Comparison of ENCODE assay signal across 17 cellular contexts in the genomic region with DNA sequence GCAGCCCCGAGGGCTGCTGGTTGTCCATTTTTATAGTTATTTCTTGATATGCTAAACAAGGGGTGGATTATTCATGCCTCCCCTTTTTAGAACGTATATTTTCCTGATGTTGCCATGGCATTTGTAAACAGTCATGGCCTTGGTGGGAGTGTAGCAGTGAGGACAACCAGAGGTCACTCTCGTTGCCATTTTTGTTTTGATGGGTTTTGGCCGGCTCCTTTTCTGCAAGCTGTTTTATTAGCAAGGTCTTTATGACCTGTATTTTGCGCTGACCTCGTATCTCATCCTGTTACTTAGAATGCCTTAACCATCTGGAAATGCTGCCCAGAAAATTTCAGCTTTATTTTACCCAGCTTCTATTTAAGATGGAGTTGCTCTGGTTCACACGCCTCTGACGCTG.
DNase-seq lines count a peak whose midpoint lies in the region; TF ChIP-seq lines count a peak whose summit lies in the region.
"Had no signal": no experiment of that assay in that cellular context is flagged by ENCODE, and none has a peak within 500 bp of the region (broad histone marks: within the 10 kb centered on the region; RNA-seq: fewer than 3 reads in every experiment).

No MANE protein-coding gene starts in this region.

- DNase-seq in EH (ENCODE audit: low read depth) (peak; percentile 3), RPMI7951 (ENCODE audit: low read depth) (peak; percentile 63), left kidney (ENCODE audit: low read depth, low spot score) (peak; percentile 71), GM10266 (ENCODE audit: extremely low spot score) (no peak), NCI-H69 (lab: John Stamatoyannopoulos, UW) (no peak)
- DNase-seq in activated CD4-positive, alpha-beta T cell treated with anti-CD3 and anti-CD28 coated beads, Interleukin-2, amount 50 U/mL, for 48 hours = no peak
- DNase-seq in central memory CD4-positive, alpha-beta T cell = no peak
- DNase-seq: CD4-positive, alpha-beta memory T cell; GF-D8; GOT3; MM.1S; NCI-H1092; NCI-H2029 treated with DMSO at 0.1 percent for 48 hours; PC-9 had no signal

- no peak overlapping the region for H3K9ac ChIP-seq in rectal smooth muscle tissue (ENCODE audit: low read length)
- H3K9ac ChIP-seq: BLaER1 had no signal

- H3K36me3 ChIP-seq in rectal smooth muscle tissue (ENCODE audit: control insufficient read depth, insufficient read depth, low read length) = no peaks in the 10 kb centered on the region
- H3K36me3 ChIP-seq: BLaER1 had no signal

- no peak for TF ChIP-seq CTCF in GM10266 (IDR thresholded peaks at IDR 0.05; ENCODE audit: control insufficient read depth, insufficient read depth, low read depth, missing control alignments)

- H3K4me1 ChIP-seq in rectal smooth muscle tissue (ENCODE audit: control insufficient read depth, insufficient read depth, low read length) = no peaks in the 10 kb centered on the region
- H3K4me1 ChIP-seq: BLaER1 had no signal

- H3K27ac ChIP-seq in rectal smooth muscle tissue (ENCODE audit: low read depth, low read length) = peak overlapping the region; percentile 48
- H3K27ac ChIP-seq: BLaER1, PC-9 had no signal

- no peaks in the 10 kb centered on the region for H3K27me3 ChIP-seq in rectal smooth muscle tissue (ENCODE audit: control insufficient read depth, insufficient read depth, low read length)
- H3K27me3 ChIP-seq: BLaER1 had no signal

- no peak overlapping the region for H3K4me3 ChIP-seq in rectal smooth muscle tissue (ENCODE audit: low read length)
- H3K4me3 ChIP-seq: BLaER1, GM12878, PC-9 had no signal

Comparison
In these comparisons a context has a peak if more than half of its experiments do, and no peak if none do; other contexts are left out.
1. DNase-seq: peak in EH (single experiment), RPMI7951 (single experiment) and left kidney (single experiment); none in activated CD4-positive, alpha-beta T cell treated with anti-CD3 and anti-CD28 coated beads, Interleukin-2, amount 50 U/mL, for 48 hours (0 of 2), GM10266 (single experiment), NCI-H69 (single experiment) and central memory CD4-positive, alpha-beta T cell (single experiment).